1 cellular context compared by ENCODE assay signal in the genomic region with DNA sequence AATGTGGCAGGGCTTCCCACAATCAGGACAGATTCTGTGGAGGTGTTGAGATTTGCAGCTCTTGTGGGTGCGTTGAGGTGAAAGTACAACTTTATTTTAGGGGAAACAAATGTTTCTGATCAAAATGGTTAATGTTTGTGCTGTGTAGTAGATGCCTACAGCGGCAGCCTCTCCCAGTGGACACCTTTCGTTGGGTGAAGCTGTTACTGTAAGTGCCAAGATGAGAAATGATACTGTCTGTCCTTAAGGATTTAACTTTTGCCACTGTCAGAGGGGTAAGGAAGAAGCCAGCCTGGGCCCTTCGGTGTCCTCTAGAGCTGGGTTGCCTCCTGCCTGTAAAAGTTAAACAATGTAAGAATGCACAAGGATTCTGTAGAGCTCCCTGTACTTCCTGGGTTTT.
TF ChIP-seq lines count a peak whose summit lies in the region.

No MANE protein-coding gene starts in this region.

TF ChIP-seq in WTC11, 78 proteins besides CTCF, POLR2A, EP300 and RAD21 (continued from another document):
- TF ChIP-seq, protein P1, sequence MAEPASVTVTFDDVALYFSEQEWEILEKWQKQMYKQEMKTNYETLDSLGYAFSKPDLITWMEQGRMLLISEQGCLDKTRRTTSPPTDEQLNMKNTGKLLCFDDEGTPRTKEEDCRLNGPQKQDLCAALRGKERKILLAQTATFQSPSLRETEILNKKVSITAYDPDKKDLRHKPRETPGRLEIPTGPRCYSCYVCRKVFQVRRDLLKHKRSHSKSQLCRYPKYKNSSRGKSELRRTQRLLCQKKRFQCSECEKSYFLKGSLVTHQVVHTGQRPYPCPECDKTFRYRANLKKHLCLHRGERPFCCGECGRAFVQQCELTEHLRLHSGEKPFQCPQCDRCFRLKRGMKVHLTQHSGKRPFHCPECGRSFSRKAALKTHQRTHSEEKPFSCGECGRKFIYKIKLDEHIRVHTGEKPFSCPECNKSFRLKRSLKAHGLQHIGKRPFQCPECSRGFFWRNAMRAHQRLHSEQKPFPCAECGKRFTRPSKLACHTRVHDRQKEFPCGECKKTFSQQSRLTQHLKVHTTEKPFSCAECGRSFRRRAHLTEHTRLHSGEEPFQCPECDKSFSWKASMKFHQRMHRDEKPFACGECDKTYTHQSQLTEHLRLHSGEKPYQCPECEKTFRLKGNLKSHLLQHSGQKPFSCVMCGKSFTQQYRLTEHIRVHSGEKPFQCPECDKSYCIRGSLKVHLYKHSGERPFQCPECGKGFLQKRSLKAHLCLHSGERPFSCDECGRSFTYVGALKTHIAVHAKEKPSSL (CRISPR knock-in tag; conservative IDR thresholded peaks at IDR 0.05) = no peak
- TF ChIP-seq, protein P2, sequence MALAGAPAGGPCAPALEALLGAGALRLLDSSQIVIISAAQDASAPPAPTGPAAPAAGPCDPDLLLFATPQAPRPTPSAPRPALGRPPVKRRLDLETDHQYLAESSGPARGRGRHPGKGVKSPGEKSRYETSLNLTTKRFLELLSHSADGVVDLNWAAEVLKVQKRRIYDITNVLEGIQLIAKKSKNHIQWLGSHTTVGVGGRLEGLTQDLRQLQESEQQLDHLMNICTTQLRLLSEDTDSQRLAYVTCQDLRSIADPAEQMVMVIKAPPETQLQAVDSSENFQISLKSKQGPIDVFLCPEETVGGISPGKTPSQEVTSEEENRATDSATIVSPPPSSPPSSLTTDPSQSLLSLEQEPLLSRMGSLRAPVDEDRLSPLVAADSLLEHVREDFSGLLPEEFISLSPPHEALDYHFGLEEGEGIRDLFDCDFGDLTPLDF (CRISPR knock-in tag; IDR thresholded peaks at IDR 0.05) = no peak
- TF ChIP-seq, protein P3, sequence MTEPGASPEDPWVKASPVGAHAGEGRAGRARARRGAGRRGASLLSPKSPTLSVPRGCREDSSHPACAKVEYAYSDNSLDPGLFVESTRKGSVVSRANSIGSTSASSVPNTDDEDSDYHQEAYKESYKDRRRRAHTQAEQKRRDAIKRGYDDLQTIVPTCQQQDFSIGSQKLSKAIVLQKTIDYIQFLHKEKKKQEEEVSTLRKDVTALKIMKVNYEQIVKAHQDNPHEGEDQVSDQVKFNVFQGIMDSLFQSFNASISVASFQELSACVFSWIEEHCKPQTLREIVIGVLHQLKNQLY (CRISPR knock-in tag; IDR thresholded peaks at IDR 0.05) = no peak
